8 cellular contexts compared by ENCODE assay signal in genomic region chr2:120222186-120223033, GRCh38. TPM values are rescaled to one million over a fixed set of nuclear protein-coding genes. Genes with fewer than 3 reads are reported as not detected.
DNase-seq lines count a peak whose midpoint lies in the region; ATAC-seq and TF ChIP-seq lines count a peak whose summit lies in the region.

No MANE protein-coding gene starts in this region.

- peak; percentile 27 for ATAC-seq in GM18517 (IDR thresholded peaks at IDR 0.05; ENCODE audit: unreplicated experiment)
- ATAC-seq in activated CD8-positive, alpha-beta T cell treated with anti-CD3 and anti-CD28 coated beads for 36 hours, result no peak
- ATAC-seq in GM21723 (IDR thresholded peaks at IDR 0.05; ENCODE audit: unreplicated experiment), result no peak
- no peak for ATAC-seq in HG03469 (IDR thresholded peaks at IDR 0.05; ENCODE audit: unreplicated experiment)

- peak overlapping the region; percentile 76 for H3K4me3 Mint-ChIP-seq in activated CD8-positive, alpha-beta T cell treated with anti-CD3 and anti-CD28 coated beads for 36 hours

- no peaks in the 10 kb centered on the region for H3K27me3 ChIP-seq in right atrium auricular region
- no peaks in the 10 kb centered on the region for H3K27me3 ChIP-seq in skeletal muscle satellite cell (ENCODE audit: control insufficient read depth, insufficient read depth, low read length)

- no peak for DNase-seq in activated CD8-positive, alpha-beta T cell treated with anti-CD3 and anti-CD28 coated beads for 36 hours
- DNase-seq in right atrium auricular region (ENCODE audit: low spot score), result no peak
- DNase-seq in NCI-H524 treated with DMSO at 0.1 percent for 48 hours (lab: John Stamatoyannopoulos, UW), result no peak
- no peak for DNase-seq in NCI-H345 (lab: John Stamatoyannopoulos, UW)

- H3K4me1 ChIP-seq in right atrium auricular region (peaks cover 0 to 32% of the 10 kb centered on the region in 2 donors), skeletal muscle satellite cell (ENCODE audit: control insufficient read depth, insufficient read depth, low read length) (peaks cover 27% of the 10 kb centered on the region)

- peak overlapping the region; percentile 89 to 90 for H3K27ac ChIP-seq in right atrium auricular region

- peak overlapping the region; percentile 63 to 70 for H3K4me3 ChIP-seq in right atrium auricular region
- H3K4me3 ChIP-seq in skeletal muscle satellite cell (ENCODE audit: low read length), result peak overlapping the region; percentile 81

- peaks cover 21% of the 10 kb centered on the region for H3K9me3 Mint-ChIP-seq in activated CD8-positive, alpha-beta T cell treated with anti-CD3 and anti-CD28 coated beads for 36 hours

- intact Hi-C loops in activated CD8-positive, alpha-beta T cell treated with anti-CD3 and anti-CD28 coated beads for 36 hours (cut with micrococcal nuclease), result no loop called here

- peak overlapping the region; percentile 89 for H3K9ac ChIP-seq in skeletal muscle satellite cell (ENCODE audit: low read depth, low read length)

- peaks cover 42% of the 10 kb centered on the region for H3K4me1 Mint-ChIP-seq in activated CD8-positive, alpha-beta T cell treated with anti-CD3 and anti-CD28 coated beads for 36 hours (ENCODE audit: low read depth)

- H3K27ac Mint-ChIP-seq in activated CD8-positive, alpha-beta T cell treated with anti-CD3 and anti-CD28 coated beads for 36 hours, result peak overlapping the region; percentile 88

- H3K4me2 ChIP-seq in skeletal muscle satellite cell (ENCODE audit: low read length), result peak overlapping the region; percentile 77

- TF ChIP-seq CTCF in activated CD8-positive, alpha-beta T cell treated with anti-CD3 and anti-CD28 coated beads for 36 hours (IDR thresholded peaks at IDR 0.05), result no peak
- no peak for TF ChIP-seq CTCF in right atrium auricular region (IDR thresholded peaks at IDR 0.05)

- POLR2A ChIA-PET in activated CD8-positive, alpha-beta T cell treated with anti-CD3 and anti-CD28 coated beads for 36 hours (lab: Charles Lee), result interaction anchor here (0.7 to 2.4 kb wide), 5 partner anchors 10 to 209 kb away, joined by 3 to 21 read pairs (median 3); partner anchors contain the start of gene EPB41L5

- H3K36me3 Mint-ChIP-seq in activated CD8-positive, alpha-beta T cell treated with anti-CD3 and anti-CD28 coated beads for 36 hours (ENCODE audit: low read depth), result peaks cover 51% of the 10 kb centered on the region

- no peaks in the 10 kb centered on the region for H3K27me3 Mint-ChIP-seq in activated CD8-positive, alpha-beta T cell treated with anti-CD3 and anti-CD28 coated beads for 36 hours

- H3K36me3 ChIP-seq in right atrium auricular region, result no peaks in the 10 kb centered on the region
- peaks cover 5% of the 10 kb centered on the region for H3K36me3 ChIP-seq in skeletal muscle satellite cell (ENCODE audit: insufficient read depth, low read length)

- H3K9me3 ChIP-seq in right atrium auricular region (peaks cover 0 to 5% of the 10 kb centered on the region in 2 donors), skeletal muscle satellite cell (replicated peaks; ENCODE audit: low read length) (no peaks in the 10 kb centered on the region)

- CTCF ChIA-PET in activated CD8-positive, alpha-beta T cell treated with anti-CD3 and anti-CD28 coated beads for 36 hours (lab: Charles Lee), result interaction anchor here (0.7 to 1.9 kb wide), 8 partner anchors 8 to 92 kb away, joined by 3 to 9 read pairs (median 4); no protein-coding TSS in a partner anchor

RNA-seq across cellular contexts. Expression of gene TMEM185B, which starts 0.8 kb away (rescaled TPM):
- 10 to 100 TPM; 16.7 to 17.2 TPM for total RNA-seq in activated CD8-positive, alpha-beta T cell treated with anti-CD3 and anti-CD28 coated beads for 36 hours
- 10 to 100 TPM; 31.8 to 33.2 TPM for total RNA-seq in right atrium auricular region
- total RNA-seq in skeletal muscle satellite cell (2012; rRNA removed), result 23.3 and 40.2 TPM in 2 replicates

RNA-seq across cellular contexts. Expression of gene RALB, which starts 30.2 kb away (rescaled TPM):
- total RNA-seq in activated CD8-positive, alpha-beta T cell treated with anti-CD3 and anti-CD28 coated beads for 36 hours, result 10 to 100 TPM; 16.7 to 17.6 TPM
- total RNA-seq in right atrium auricular region, result 10 to 100 TPM; 43.7 to 48.5 TPM
- total RNA-seq in skeletal muscle satellite cell (2012; rRNA removed), result 61.4 and 71.0 TPM in 2 replicates
